13 cellular contexts compared by ENCODE assay signal in the genomic region with DNA sequence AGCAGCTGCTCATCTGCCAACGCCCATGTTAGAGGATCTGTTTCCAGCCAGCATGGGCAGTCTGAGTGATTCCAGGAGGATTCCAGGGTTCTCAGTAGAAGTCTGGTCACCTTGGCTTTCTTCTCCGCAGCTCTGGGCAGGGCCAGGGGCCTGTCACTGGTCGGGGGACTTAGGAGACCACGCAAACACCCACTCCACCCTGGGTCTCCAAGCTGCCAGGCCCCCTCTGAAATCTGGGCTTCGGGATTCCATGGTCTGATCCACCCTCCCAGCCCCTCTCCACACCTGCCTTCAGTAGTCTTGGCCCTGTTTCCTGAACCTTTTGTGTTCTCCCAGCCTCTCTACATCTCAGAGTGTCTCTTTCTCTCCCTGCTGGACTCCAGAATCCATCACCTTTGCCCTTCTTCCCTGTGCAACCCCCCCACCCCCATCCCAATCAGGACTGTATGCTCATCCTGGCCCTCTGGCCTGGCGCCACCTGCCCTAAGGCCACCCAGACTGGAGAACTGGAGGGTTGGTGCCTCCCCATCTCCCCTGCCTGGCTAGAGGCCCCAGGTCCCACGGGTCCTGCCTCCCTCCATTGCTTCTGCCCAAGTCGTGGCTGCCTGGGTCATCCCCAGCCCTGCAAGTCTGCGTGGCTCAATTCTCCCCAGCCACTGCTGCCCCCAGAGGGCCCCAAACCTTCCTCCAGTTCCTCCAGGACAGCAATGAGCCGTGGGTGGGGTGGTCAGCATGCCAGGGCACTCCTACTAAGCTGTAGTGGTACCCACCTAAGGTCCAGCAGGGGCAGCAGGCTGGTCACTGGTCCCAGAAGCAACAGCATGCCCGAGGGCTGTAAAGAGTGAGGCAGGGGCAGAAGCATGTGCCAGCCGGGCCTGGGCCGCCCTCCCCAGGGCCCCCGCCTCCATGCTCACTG.
A peak's percentile ranks its signal among the peaks of the same experiment; 100 is the strongest.
DNase-seq lines count a peak whose midpoint lies in the region; ATAC-seq and TF ChIP-seq lines count a peak whose summit lies in the region.
"Had no signal": no experiment of that assay in that cellular context is flagged by ENCODE, and none has a peak within 500 bp of the region (broad histone marks: within the 10 kb centered on the region; RNA-seq: fewer than 3 reads in every experiment).

No MANE protein-coding gene starts in this region.

- H3K4me3 ChIP-seq in heart left ventricle = no peak overlapping the region
- no peak overlapping the region for H3K4me3 ChIP-seq in osteoblast (ENCODE audit: insufficient read depth, low read length)
- H3K4me3 ChIP-seq in transverse colon = no peak overlapping the region
- H3K4me3 ChIP-seq: GM23248 had no signal

- ATAC-seq in heart left ventricle (no peak), GM21619 (IDR thresholded peaks at IDR 0.05; ENCODE audit: unreplicated experiment) (no peak)
- ATAC-seq: CD8-positive, alpha-beta T cell had no signal

- H3K79me2 ChIP-seq in osteoblast (ENCODE audit: insufficient read depth, low read length) = no peaks in the 10 kb centered on the region

- no peak for TF ChIP-seq EP300 in transverse colon (IDR thresholded peaks at IDR 0.05; ENCODE audit: low read depth)

- H3K27ac ChIP-seq in heart left ventricle (peak overlapping the region in 8 of 12 donors; percentile 6 to 81 (median 52)), osteoblast (ENCODE audit: low read depth, low read length) (no peak overlapping the region), transverse colon (peak overlapping the region in 3 of 4 donors; percentile 37 to 48 (median 39))

- H3K4me1 ChIP-seq in heart left ventricle (peaks cover 0 to 31% (median 20%) of the 10 kb centered on the region in 12 donors), osteoblast (ENCODE audit: insufficient read depth, low read length) (peaks cover 6% of the 10 kb centered on the region), transverse colon (peaks cover 6 to 12% (median 11%) of the 10 kb centered on the region in 4 donors)

- TF ChIP-seq CTCF in heart left ventricle (IDR thresholded peaks at IDR 0.05) = no peak
- TF ChIP-seq CTCF in osteoblast (IDR thresholded peaks at IDR 0.05; ENCODE audit: extremely low read depth, low read depth, low read length) = no peak
- TF ChIP-seq CTCF in transverse colon (IDR thresholded peaks at IDR 0.05) = no peak

- DNase-seq in heart left ventricle (no peak), cardiac septum (ENCODE audit: low spot score) (no peak), islet precursor cell (peak; percentile 52), osteoblast (ENCODE audit: insufficient read length, low spot score, missing footprints) (peak; percentile 46), transverse colon (no peak), cortex of kidney (lab: John Stamatoyannopoulos, UW) (no peak), kidney glomerular epithelial cell (lab: John Stamatoyannopoulos, UW) (no peak)
- DNase-seq: CD8-positive, alpha-beta T cell; NCI-H1417; NCI-H187 treated with DMSO at 0.1 percent for 48 hours; NCI-H526 treated with DMSO at 0.1 percent for 48 hours had no signal

- no peak overlapping the region for H3K4me2 ChIP-seq in osteoblast (ENCODE audit: insufficient read depth, low read length)

- no peaks in the 10 kb centered on the region for H3K27me3 ChIP-seq in heart left ventricle
- H3K27me3 ChIP-seq in osteoblast (ENCODE audit: insufficient read depth, low read length) = no peaks in the 10 kb centered on the region
- H3K27me3 ChIP-seq in transverse colon = no peaks in the 10 kb centered on the region

- no peaks in the 10 kb centered on the region for H4K20me1 ChIP-seq in osteoblast (ENCODE audit: insufficient read depth, low read length)

- H3K9me3 ChIP-seq in heart left ventricle (no peaks in the 10 kb centered on the region), osteoblast (ENCODE audit: low read depth, low read length) (no peaks in the 10 kb centered on the region), transverse colon (no peaks in the 10 kb centered on the region)

- H3K36me3 ChIP-seq in heart left ventricle (no peaks in the 10 kb centered on the region), osteoblast (ENCODE audit: insufficient read depth, low read length) (no peaks in the 10 kb centered on the region), transverse colon (no peaks in the 10 kb centered on the region)

- TF ChIP-seq POLR2A in heart left ventricle (IDR thresholded peaks at IDR 0.05) = no peak
- no peak for TF ChIP-seq POLR2A in transverse colon (IDR thresholded peaks at IDR 0.05)

- H2AFZ ChIP-seq in osteoblast (ENCODE audit: low read length) = no peak overlapping the region
- H2AFZ ChIP-seq: GM23248 had no signal

- in situ Hi-C loops in transverse colon (cut with MboI; ENCODE audit: low pct_ligation_motif_present in 1 of 4, low pct_unique_long_range_greater_than_20kb in 1 of 4, low sequenced_read_pairs in 3 of 4) = loop anchor here (25.0 kb wide), 1 partner anchor 263 kb away; the partner anchor contains the start of gene ACSBG1 (in 4 of the 4)

- 69 to 82% (median 75%) methylated on average over 10 to 14 of the region's 14 CpGs for WGBS in heart left ventricle, 4 donors
- WGBS in transverse colon (ENCODE audit: low coverage in 1 of 2), 2 donors = 74% methylated on average over 14 of the region's 14 CpGs; no CpG with 5 or more reads in 1 of the 2 donors

- intact Hi-C loops in heart left ventricle (cut with DNase I) (loop anchor here in 2 of 10 donors (2.0 to 10.0 kb wide), 2 partner anchors 16 to 800 kb away; no protein-coding TSS in a partner anchor), cardiac septum (cut with DNase I) (loop anchor here (2.0 kb wide), 1 partner anchor 18 kb away; no protein-coding TSS in a partner anchor), transverse colon (cut with DNase I; ENCODE audit: low total_unique reads) (loop anchor here (10.0 kb wide), 1 partner anchor 800 kb away; no protein-coding TSS in a partner anchor)

Comparison
In these comparisons a context has a peak if more than half of its experiments do, and no peak if none do; other contexts are left out.
1. DNase-seq: peak in islet precursor cell (single experiment) and osteoblast (single experiment); none in heart left ventricle (0 of 5), cardiac septum (single experiment), transverse colon (single experiment), cortex of kidney (single experiment) and kidney glomerular epithelial cell (single experiment).